ENCODE assay signal across 8 cellular contexts in the genomic region with DNA sequence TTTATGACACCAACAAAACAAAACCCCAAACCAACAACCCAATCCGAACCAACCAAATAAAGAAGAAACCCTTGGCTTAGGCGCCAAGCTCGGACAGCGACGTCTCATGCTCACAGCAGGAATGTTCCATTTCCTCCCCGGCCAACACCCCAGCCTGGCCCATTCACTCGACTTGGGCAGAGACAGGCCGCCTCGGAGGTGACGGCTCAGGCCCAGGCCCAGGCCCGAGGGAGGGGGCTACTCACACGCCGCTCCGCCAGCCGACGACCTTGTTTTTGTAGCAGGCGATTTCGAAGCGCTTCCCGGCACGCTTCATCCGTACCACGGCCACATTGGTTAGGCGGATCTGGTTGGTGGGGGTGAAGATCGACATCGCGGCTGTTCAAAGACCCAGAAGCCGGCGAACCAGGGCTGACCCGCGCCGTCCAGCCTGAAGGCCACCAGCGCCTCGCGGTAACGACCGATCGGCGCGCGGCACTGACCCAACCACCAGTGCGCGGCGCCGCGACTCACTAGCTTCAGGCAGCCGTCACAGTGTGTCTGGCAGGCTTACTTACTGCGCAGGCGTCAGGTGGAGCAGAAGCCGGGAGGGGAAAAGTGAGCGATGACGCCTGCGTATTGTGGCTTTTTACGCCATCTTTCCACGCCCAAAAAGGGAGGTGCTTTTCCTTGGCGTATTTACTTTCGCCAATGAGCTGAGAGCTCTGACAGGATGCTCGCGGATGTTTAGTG. TPM values are rescaled to one million over a fixed set of nuclear protein-coding genes. Genes with fewer than 3 reads are reported as not detected.
DNase-seq lines count a peak whose midpoint lies in the region; ATAC-seq and TF ChIP-seq lines count a peak whose summit lies in the region.
"Not testable (repeated sequence)": the region's sequence is repeated elsewhere in the genome, so short reads cannot be mapped to it uniquely, and the experiment has no call there.

TSS of gene SBDS (minus strand) at position 542 of the 732 bp plus-strand sequence. CDS start at position 373, 169 bp downstream.

- H3K9me3 ChIP-seq in ovary, thyroid gland: not testable (repeated sequence)

- intact Hi-C loops in Right ventricle myocardium inferior (cut with DNase I) = loop anchor here (2.0 to 5.0 kb wide), 2 partner anchors 74 to 153 kb away; partner anchors contain the start of gene TMEM248
- intact Hi-C loops in ovary (cut with DNase I); thyroid gland (cut with DNase I): not testable (repeated sequence)

- H3K4me3 ChIP-seq in GM12864 (ENCODE audit: low read depth, low read length) = peak within 1 kb of the TSS; percentile 61
- peak within 1 kb of the TSS; percentile 75 for H3K4me3 ChIP-seq in ovary
- H3K4me3 ChIP-seq in thyroid gland (replicated peaks in 1 of 3) = peak within 1 kb of the TSS; percentile 61 to 92 (median 62)

- DNase-seq in GM12864 (ENCODE audit: low read depth) = peak; percentile 98
- peak; percentile 99 to 100 (median 99) for DNase-seq in NCI-H1417 (lab: John Stamatoyannopoulos, UW)
- DNase-seq in SW 1271 (lab: John Stamatoyannopoulos, UW) = peak; percentile 94 to 97
- DNase-seq in activated naive CD8-positive, alpha-beta T cell treated with anti-CD3 and anti-CD28 coated beads, Interleukin-2, amount 50 U/mL, for 16 hours (ENCODE audit: low read depth, low spot score) = peak; percentile 83
- peak; percentile 97 for DNase-seq in Right ventricle myocardium inferior (ENCODE audit: missing footprints)
- peak; percentile 92 to 97 (median 92) for DNase-seq in ovary
- peak; percentile 96 for DNase-seq in thyroid gland

- H3K36me3 ChIP-seq in ovary = not testable (repeated sequence)
- peaks cover 29 to 33% of the 10 kb centered on the region in 2 donors for H3K36me3 ChIP-seq in thyroid gland

- ATAC-seq in HG02759 (IDR thresholded peaks at IDR 0.05; ENCODE audit: unreplicated experiment) (peak; percentile 71), Right ventricle myocardium inferior (peak; percentile 91)

- 0% methylated on average over 58 to 59 of the region's 59 CpGs for WGBS in ovary, 3 donors
- 0% methylated on average over 17 to 27 of the region's 59 CpGs for WGBS in thyroid gland, 2 donors

- H3K27me3 ChIP-seq in ovary, thyroid gland: not testable (repeated sequence)

- H3K27ac ChIP-seq in ovary = peak within 1 kb of the TSS; percentile 87 to 99
- peak within 1 kb of the TSS; percentile 93 to 98 (median 95) for H3K27ac ChIP-seq in thyroid gland

- TF ChIP-seq EP300 in ovary (IDR thresholded peaks at IDR 0.05) = not testable (repeated sequence)

- H3K4me1 ChIP-seq in ovary (ENCODE audit: insufficient read depth); thyroid gland: not testable (repeated sequence)

- TF ChIP-seq CTCF in GM12864 (IDR thresholded peaks at IDR 0.05; ENCODE audit: low read depth, low read length, missing control alignments); thyroid gland (IDR thresholded peaks at IDR 0.05): not testable (repeated sequence)
- peak in 2 of 3 donors; percentile 13 to 16 for TF ChIP-seq CTCF in ovary (IDR thresholded peaks at IDR 0.05)

- TF ChIP-seq POLR2A in ovary (IDR thresholded peaks at IDR 0.05) (peak; percentile 97), thyroid gland (IDR thresholded peaks at IDR 0.05) (peak; percentile 97 to 99)

RNA-seq across cellular contexts. Expression of gene SBDS, which starts in this region (rescaled TPM):
- 210 TPM for total RNA-seq in Right ventricle myocardium inferior
- total RNA-seq in ovary = 100 to 1,000 TPM in 4 of 7 donors, 10 to 100 TPM in 3; 70.7 to 123 (median 108) TPM
- polyA plus RNA-seq in ovary = 100 to 1,000 TPM; 119 to 157 TPM
- total RNA-seq in thyroid gland = 100 to 1,000 TPM in 2 of 4 donors, 10 to 100 TPM in 2; 91.7 to 157 (median 115) TPM

Comparison
In these comparisons a context has a peak if more than half of its experiments do, and no peak if none do; other contexts are left out.
1. Peak in every context shown above with its lines: DNase-seq, ATAC-seq, H3K4me3 ChIP-seq and H3K27ac ChIP-seq.